ENCODE assay signal across 15 cellular contexts in genomic region chr1:115373305-115373704, GRCh38. TPM values are rescaled to one million over a fixed set of nuclear protein-coding genes. Genes with fewer than 3 reads are reported as not detected.
DNase-seq lines count a peak whose midpoint lies in the region; ATAC-seq and TF ChIP-seq lines count a peak whose summit lies in the region.
"Had no signal": no experiment of that assay in that cellular context is flagged by ENCODE, and none has a peak within 500 bp of the region (broad histone marks: within the 10 kb centered on the region; RNA-seq: fewer than 3 reads in every experiment).

No MANE protein-coding gene starts in this region.

- H3F3A ChIP-seq in PC-3 (ENCODE audit: low read length, unreplicated experiment) = peaks cover 6% of the 10 kb centered on the region

- POLR2A ChIA-PET in activated CD4-positive, alpha-beta T cell treated with anti-CD3 and anti-CD28 coated beads for 36 hours (lab: Charles Lee) = no interaction called here
- POLR2A ChIA-PET in PC-3 (lab: Charles Lee; ENCODE audit: unreplicated experiment) = no interaction called here

- H3K27ac ChIP-seq in PC-3 (ENCODE audit: low read length) (no peak overlapping the region), epithelial cell of prostate (peak overlapping the region; percentile 11)
- H3K27ac ChIP-seq: A549, neutrophil, testis had no signal

- H3K36me3 ChIP-seq in PC-3 (ENCODE audit: low read depth, low read length) (no peaks in the 10 kb centered on the region), HAP-1 (replicated peaks) (no peaks in the 10 kb centered on the region)
- H3K36me3 ChIP-seq: neutrophil had no signal

- H3K9me3 ChIP-seq in PC-3 (ENCODE audit: low read length) = no peaks in the 10 kb centered on the region
- H3K9me3 ChIP-seq in HAP-1 = no peaks in the 10 kb centered on the region
- H3K9me3 ChIP-seq: A549, neutrophil, testis had no signal

- no peaks in the 10 kb centered on the region for H3K79me2 ChIP-seq in PC-3 (ENCODE audit: low read length)

- H3K4me2 ChIP-seq in PC-3 (ENCODE audit: low read length) = no peak overlapping the region
- H3K4me2 ChIP-seq: A549 had no signal

- no peaks in the 10 kb centered on the region for H3K9me2 ChIP-seq in PC-3 (replicated peaks; ENCODE audit: low read length)

- H3K36me3 Mint-ChIP-seq in activated CD4-positive, alpha-beta T cell treated with anti-CD3 and anti-CD28 coated beads for 36 hours (ENCODE audit: low read depth) = no peaks in the 10 kb centered on the region
- no peaks in the 10 kb centered on the region for H3K36me3 Mint-ChIP-seq in stimulated activated naive B cell treated with anti-CD40 and anti-IgM and Interleukin-4, amounts not matched to agents 10 μg/mL and 1 μg/mL and 100 μg/mL, for 72 hours
- no peaks in the 10 kb centered on the region for H3K36me3 Mint-ChIP-seq in Calu3 (ENCODE audit: insufficient read depth, unreplicated experiment)

- no peaks in the 10 kb centered on the region for H4K20me1 ChIP-seq in PC-3 (ENCODE audit: low read length)

- TF ChIP-seq CTCF in PC-3 (conservative IDR thresholded peaks at IDR 0.05; ENCODE audit: low read depth, low read length) (no peak), Calu3 (IDR thresholded peaks at IDR 0.05; ENCODE audit: unreplicated experiment) (no peak)

- H3K27me3 Mint-ChIP-seq in activated CD4-positive, alpha-beta T cell treated with anti-CD3 and anti-CD28 coated beads for 36 hours = peaks cover under 1% of the 10 kb centered on the region
- no peaks in the 10 kb centered on the region for H3K27me3 Mint-ChIP-seq in stimulated activated naive B cell treated with anti-CD40 and anti-IgM and Interleukin-4, amounts not matched to agents 10 μg/mL and 1 μg/mL and 100 μg/mL, for 72 hours
- H3K27me3 Mint-ChIP-seq in Calu3 (ENCODE audit: unreplicated experiment) = no peaks in the 10 kb centered on the region

- H3K4me1 ChIP-seq in PC-3 (ENCODE audit: insufficient read depth, low read length) (peaks cover 26% of the 10 kb centered on the region), HAP-1 (no peaks in the 10 kb centered on the region)
- H3K4me1 ChIP-seq: testis had no signal

- H3K4me3 Mint-ChIP-seq in activated CD4-positive, alpha-beta T cell treated with anti-CD3 and anti-CD28 coated beads for 36 hours = no peak overlapping the region
- no peak overlapping the region for H3K4me3 Mint-ChIP-seq in stimulated activated naive B cell treated with anti-CD40 and anti-IgM and Interleukin-4, amounts not matched to agents 10 μg/mL and 1 μg/mL and 100 μg/mL, for 72 hours
- H3K4me3 Mint-ChIP-seq in Calu3 (ENCODE audit: low read depth, unreplicated experiment) = no peak overlapping the region

- no peaks in the 10 kb centered on the region for H3K9me3 Mint-ChIP-seq in activated CD4-positive, alpha-beta T cell treated with anti-CD3 and anti-CD28 coated beads for 36 hours (ENCODE audit: low read depth)
- H3K9me3 Mint-ChIP-seq in stimulated activated naive B cell treated with anti-CD40 and anti-IgM and Interleukin-4, amounts not matched to agents 10 μg/mL and 1 μg/mL and 100 μg/mL, for 72 hours = no peaks in the 10 kb centered on the region
- H3K9me3 Mint-ChIP-seq in Calu3 (ENCODE audit: low read depth, unreplicated experiment) = no peaks in the 10 kb centered on the region

- no TSS peak for BruUV-seq in PC-3 (replicated peaks; lab: Mats Ljungman, UMichigan)
- BruUV-seq in Calu3 (replicated peaks; lab: Mats Ljungman, UMichigan) = no TSS peak

- CTCF ChIA-PET in activated CD4-positive, alpha-beta T cell treated with anti-CD3 and anti-CD28 coated beads for 36 hours (lab: Charles Lee) = interaction anchor here (1.0 kb wide), 1 partner anchor 35 kb away, joined by 3 read pairs; no protein-coding TSS in a partner anchor
- CTCF ChIA-PET in PC-3 (lab: Charles Lee) = no interaction called here
- CTCF ChIA-PET in Calu3 (lab: Charles Lee) = no interaction called here

- intact Hi-C loops in activated CD4-positive, alpha-beta T cell treated with anti-CD3 and anti-CD28 coated beads for 36 hours (cut with DNase I, micrococcal nuclease) = no loop called here
- intact Hi-C loops in PC-3 (cut with micrococcal nuclease) (no loop called here), Calu3 (cut with micrococcal nuclease; ENCODE audit: unreplicated experiment) (no loop called here)

- no peak overlapping the region for H3K27ac Mint-ChIP-seq in activated CD4-positive, alpha-beta T cell treated with anti-CD3 and anti-CD28 coated beads for 36 hours
- H3K27ac Mint-ChIP-seq in stimulated activated naive B cell treated with anti-CD40 and anti-IgM and Interleukin-4, amounts not matched to agents 10 μg/mL and 1 μg/mL and 100 μg/mL, for 72 hours = no peak overlapping the region
- no peak overlapping the region for H3K27ac Mint-ChIP-seq in Calu3 (ENCODE audit: unreplicated experiment)

- DNase-seq in activated CD4-positive, alpha-beta T cell treated with anti-CD3 and anti-CD28 coated beads for 36 hours = no peak
- DNase-seq in activated CD4-positive, alpha-beta T cell treated with anti-CD3 and anti-CD28 coated beads, Interleukin-2, amount 50 U/mL, for 4 hours = no peak
- DNase-seq in PC-3 (peak; percentile 60), epithelial cell of prostate (ENCODE audit: low read depth, low spot score) (peak; percentile 53), Calu3 (no peak), HAP-1 (ENCODE audit: low spot score in 2 of 2) (no peak)
- no peak for DNase-seq in stimulated activated naive B cell treated with anti-CD40 and anti-IgM and Interleukin-4, amounts not matched to agents 10 μg/mL and 1 μg/mL and 100 μg/mL, for 72 hours
- DNase-seq: activated CD4-positive, CD25-positive, alpha-beta regulatory T cell; activated naive CD4-positive, alpha-beta T cell treated with Interleukin-2 at 50 U/mL for 16 hours; effector CD4-positive, alpha-beta T cell; stimulated activated CD4-positive, alpha-beta T cell treated with anti-CD3 and anti-CD28 coated beads, Interleukin-1b, Interleukin-23, amount 100 ng/mL, for 48 hours; testis had no signal

- no peaks in the 10 kb centered on the region for H3K4me1 Mint-ChIP-seq in activated CD4-positive, alpha-beta T cell treated with anti-CD3 and anti-CD28 coated beads for 36 hours
- no peaks in the 10 kb centered on the region for H3K4me1 Mint-ChIP-seq in stimulated activated naive B cell treated with anti-CD40 and anti-IgM and Interleukin-4, amounts not matched to agents 10 μg/mL and 1 μg/mL and 100 μg/mL, for 72 hours
- no peaks in the 10 kb centered on the region for H3K4me1 Mint-ChIP-seq in Calu3 (ENCODE audit: low read depth, unreplicated experiment)

- in situ Hi-C loops in HAP-1 (cut with MboI; ENCODE audit: low sequenced_read_pairs) = no loop called here

- H2AFZ ChIP-seq in PC-3 (ENCODE audit: low read length) = no peak overlapping the region

- no peak overlapping the region for H3K9ac ChIP-seq in PC-3 (ENCODE audit: low read length)

- H3K27me3 ChIP-seq in PC-3 (ENCODE audit: low read length) = no peaks in the 10 kb centered on the region
- H3K27me3 ChIP-seq in HAP-1 (ENCODE audit: low read depth) = peaks cover 5% of the 10 kb centered on the region; the same call in 1 of the 2 replicates
- H3K27me3 ChIP-seq: neutrophil, testis had no signal

- no peak overlapping the region for H3K4me3 ChIP-seq in PC-3 (ENCODE audit: low read length)
- H3K4me3 ChIP-seq in HAP-1 = no peak overlapping the region
- H3K4me3 ChIP-seq: A549, testis had no signal

- peak; percentile 42 for ATAC-seq in activated CD4-positive, alpha-beta T cell treated with anti-CD3 and anti-CD28 coated beads for 36 hours
- ATAC-seq in PC-3 (peak; percentile 27), GM21723 (IDR thresholded peaks at IDR 0.05; ENCODE audit: unreplicated experiment) (no peak)
- ATAC-seq in stimulated activated naive B cell treated with anti-CD40 and anti-IgM and Interleukin-4, amounts not matched to agents 10 μg/mL and 1 μg/mL and 100 μg/mL, for 72 hours (replicated peaks) = peak; percentile 93 to 95
- ATAC-seq: A549 had no signal

RNA-seq across cellular contexts. Expression of gene NGF, which starts 35.3 kb away (rescaled TPM):
- not detected for total RNA-seq in activated CD4-positive, alpha-beta T cell treated with anti-CD3 and anti-CD28 coated beads for 36 hours
- total RNA-seq in PC-3 (2014; rRNA removed) (0.86 and 2.4 TPM in 2 replicates), Calu3 (2022) (not detected in 2 replicates)

Comparison
In these comparisons a context has a peak if more than half of its experiments do, and no peak if none do; other contexts are left out.
1. DNase-seq: peak in PC-3 (single experiment) and epithelial cell of prostate (single experiment); none in activated CD4-positive, alpha-beta T cell treated with anti-CD3 and anti-CD28 coated beads for 36 hours (single experiment), activated CD4-positive, alpha-beta T cell treated with anti-CD3 and anti-CD28 coated beads, Interleukin-2, amount 50 U/mL, for 4 hours (0 of 2), stimulated activated naive B cell treated with anti-CD40 and anti-IgM and Interleukin-4, amounts not matched to agents 10 μg/mL and 1 μg/mL and 100 μg/mL, for 72 hours (single experiment), Calu3 (single experiment) and HAP-1 (0 of 2).